23 cellular contexts compared by ENCODE assay signal in genomic region chr7:96734343-96734742, GRCh38.
"Had no signal": no experiment of that assay in that cellular context is flagged by ENCODE, and none has a peak within 500 bp of the region (broad histone marks: within the 10 kb centered on the region; RNA-seq: fewer than 3 reads in every experiment).

No MANE protein-coding gene starts in this region.

- H3K4me3 Mint-ChIP-seq: activated CD8-positive, alpha-beta memory T cell treated with anti-CD3 and anti-CD28 coated beads, Interleukin-2, amount 10 ng/mL, durations not matched to agents 7 days and 5 days; activated CD8-positive, alpha-beta T cell treated with anti-CD3 and anti-CD28 coated beads for 36 hours; activated naive CD8-positive, alpha-beta T cell treated with anti-CD3 and anti-CD28 coated beads, Interleukin-2, amount 50 U/mL, for 24 hours; naive thymus-derived CD8-positive, alpha-beta T cell; neural progenitor cell; stimulated activated naive B cell treated with anti-CD40 and anti-IgM and Interleukin-4, amounts not matched to agents 10 μg/mL and 1 μg/mL and 100 μg/mL, for 72 hours; T-helper 17 cell had no signal

- H3K27ac Mint-ChIP-seq: activated CD8-positive, alpha-beta memory T cell treated with anti-CD3 and anti-CD28 coated beads, Interleukin-2, amount 10 ng/mL, durations not matched to agents 7 days and 5 days; activated CD8-positive, alpha-beta T cell treated with anti-CD3 and anti-CD28 coated beads for 36 hours; activated naive CD8-positive, alpha-beta T cell treated with anti-CD3 and anti-CD28 coated beads, Interleukin-2, amount 50 U/mL, for 24 hours; naive thymus-derived CD8-positive, alpha-beta T cell; neural progenitor cell; stimulated activated naive B cell treated with anti-CD40 and anti-IgM and Interleukin-4, amounts not matched to agents 10 μg/mL and 1 μg/mL and 100 μg/mL, for 72 hours; T-helper 17 cell had no signal

- H3K9me3 Mint-ChIP-seq: activated CD8-positive, alpha-beta T cell treated with anti-CD3 and anti-CD28 coated beads for 36 hours; activated naive CD8-positive, alpha-beta T cell treated with anti-CD3 and anti-CD28 coated beads, Interleukin-2, amount 50 U/mL, for 24 hours; naive thymus-derived CD8-positive, alpha-beta T cell; neural progenitor cell; stimulated activated naive B cell treated with anti-CD40 and anti-IgM and Interleukin-4, amounts not matched to agents 10 μg/mL and 1 μg/mL and 100 μg/mL, for 72 hours had no signal

- H2AFZ ChIP-seq: neural progenitor cell had no signal

- H3K27ac ChIP-seq: body of pancreas, left lung, neural progenitor cell, thoracic aorta, upper lobe of left lung had no signal

- H3K4me3 ChIP-seq: body of pancreas, left lung, lung, neural progenitor cell, thoracic aorta, upper lobe of left lung had no signal

- H3K36me3 Mint-ChIP-seq: activated CD8-positive, alpha-beta memory T cell treated with anti-CD3 and anti-CD28 coated beads, Interleukin-2, amount 10 ng/mL, durations not matched to agents 7 days and 5 days; naive thymus-derived CD8-positive, alpha-beta T cell; neural progenitor cell; stimulated activated naive B cell treated with anti-CD40 and anti-IgM and Interleukin-4, amounts not matched to agents 10 μg/mL and 1 μg/mL and 100 μg/mL, for 72 hours had no signal

- DNase-seq: activated CD4-positive, alpha-beta T cell treated with anti-CD3 and anti-CD28 coated beads for 48 hours; activated CD8-positive, alpha-beta memory T cell treated with anti-CD3 and anti-CD28 coated beads, Interleukin-2, amount 10 ng/mL, durations not matched to agents 7 days and 5 days; activated CD8-positive, alpha-beta T cell treated with anti-CD3 and anti-CD28 coated beads for 36 hours; activated effector memory CD4-positive, alpha-beta T cell treated with anti-CD3 and anti-CD28 coated beads, Interleukin-2, amount 50 U/mL, for 16 hours; activated naive CD4-positive, alpha-beta T cell treated with anti-CD3 and anti-CD28 coated beads, Interleukin-2, amount 50 U/mL, for 16 hours; activated naive CD8-positive, alpha-beta T cell treated with anti-CD3 and anti-CD28 coated beads, Interleukin-2, amount 50 U/mL, for 24 hours; activated T-cell treated with anti-CD3 and anti-CD28 coated beads for 4 hours; anterior cingulate cortex; body of pancreas; foreskin fibroblast; kidney glomerular epithelial cell; left lung; naive thymus-derived CD8-positive, alpha-beta T cell; posterior cingulate gyrus; retina; stimulated activated CD4-positive, alpha-beta T cell treated with anti-CD3 and anti-CD28 coated beads, Interleukin-2, amount 100 ng/mL, for 48 hours; stimulated activated CD8-positive, alpha-beta memory T cell treated with anti-CD3 and anti-CD28 coated beads, Interleukin-4, amount 100 ng/mL, for 48 hours; stimulated activated naive B cell treated with anti-CD40 and anti-IgM and Interleukin-4, amounts not matched to agents 10 μg/mL and 1 μg/mL and 100 μg/mL, for 72 hours; T-helper 17 cell; upper lobe of left lung had no signal

- H3K27me3 ChIP-seq: body of pancreas, neural progenitor cell, upper lobe of left lung had no signal

- H3K4me1 Mint-ChIP-seq: activated CD8-positive, alpha-beta memory T cell treated with anti-CD3 and anti-CD28 coated beads, Interleukin-2, amount 10 ng/mL, durations not matched to agents 7 days and 5 days; activated naive CD8-positive, alpha-beta T cell treated with anti-CD3 and anti-CD28 coated beads, Interleukin-2, amount 50 U/mL, for 24 hours; naive thymus-derived CD8-positive, alpha-beta T cell; stimulated activated naive B cell treated with anti-CD40 and anti-IgM and Interleukin-4, amounts not matched to agents 10 μg/mL and 1 μg/mL and 100 μg/mL, for 72 hours; T-helper 17 cell had no signal

- H3K9ac ChIP-seq: neural progenitor cell had no signal

- H3K9me3 ChIP-seq: body of pancreas, left lung, thoracic aorta, upper lobe of left lung had no signal

- H3K4me1 ChIP-seq: body of pancreas, left lung, upper lobe of left lung had no signal

- H3K4me2 ChIP-seq: neural progenitor cell had no signal

- H3K36me3 ChIP-seq: left lung, neural progenitor cell, thoracic aorta, upper lobe of left lung had no signal
